ENCODE assay signal across 4 cellular contexts in the genomic region with DNA sequence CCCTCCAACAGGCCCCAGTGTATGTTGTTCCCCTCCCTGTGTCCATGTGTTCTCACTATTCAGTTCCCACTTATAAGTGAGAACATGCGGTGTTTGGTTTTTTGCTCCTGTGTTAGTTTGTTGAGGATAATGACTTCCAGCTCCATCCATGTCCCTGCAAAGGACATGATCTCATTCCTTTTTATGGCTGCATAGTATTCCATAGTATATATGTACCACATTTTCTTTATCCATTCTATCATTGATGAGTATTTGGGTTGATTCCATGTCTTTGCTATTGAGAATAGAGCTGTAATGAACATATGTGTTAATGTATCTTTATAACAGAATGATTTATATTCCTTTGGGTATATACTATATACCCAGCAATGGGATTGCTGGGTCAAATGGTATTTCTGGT. TPM values are rescaled to one million over a fixed set of nuclear protein-coding genes. Genes with fewer than 3 reads are reported as not detected.
"Had no signal": no experiment of that assay in that cellular context is flagged by ENCODE, and none has a peak within 500 bp of the region (broad histone marks: within the 10 kb centered on the region; RNA-seq: fewer than 3 reads in every experiment).

No MANE protein-coding gene starts in this region.

RNA-seq across cellular contexts. Expression of a gene that starts 16.1 kb away (rescaled TPM):
- total RNA-seq: Right ventricle myocardium inferior, Right ventricle myocardium superior, RPMI7951, SJCRH30 had no signal
